24 cellular contexts compared by ENCODE assay signal in the genomic region with DNA sequence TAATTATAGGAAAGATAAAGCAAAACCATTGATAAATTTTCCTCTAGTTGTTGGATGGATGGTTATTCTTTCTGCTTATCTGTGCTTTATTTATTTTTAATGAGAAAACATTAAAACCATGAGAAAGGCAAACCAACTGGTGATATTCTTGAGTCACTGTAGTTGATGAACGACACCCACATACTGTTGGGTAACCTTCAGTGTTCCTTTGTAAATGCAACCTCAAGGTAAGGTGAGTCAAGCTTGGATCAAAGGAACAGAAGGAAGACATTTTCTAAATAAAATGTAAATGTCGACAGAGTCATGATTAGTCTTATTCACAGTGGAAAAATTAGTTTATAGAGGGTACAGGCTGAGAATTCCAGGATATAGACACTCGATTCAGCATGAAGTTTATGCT. TPM values are rescaled to one million over a fixed set of nuclear protein-coding genes. Genes with fewer than 3 reads are reported as not detected.
"Had no signal": no experiment of that assay in that cellular context is flagged by ENCODE, and none has a peak within 500 bp of the region (broad histone marks: within the 10 kb centered on the region; RNA-seq: fewer than 3 reads in every experiment).

No MANE protein-coding gene starts in this region.

- H3K4me3 ChIP-seq: gastroesophageal sphincter, mucosa of descending colon, psoas muscle, spleen, testis, tibial nerve, upper lobe of right lung, vagina had no signal

- ATAC-seq: effector memory CD8-positive, alpha-beta T cell; gastroesophageal sphincter; left lobe of liver; mucosa of descending colon; naive thymus-derived CD8-positive, alpha-beta T cell; psoas muscle; sciatic nerve; stimulated activated naive B cell treated with anti-CD40 and anti-IgM and Interleukin-4, amounts not matched to agents 10 μg/mL and 1 μg/mL and 100 μg/mL, for 72 hours; stimulated activated naive CD8-positive, alpha-beta T cell treated with anti-CD3 and anti-CD28 coated beads, Interleukin-15, amount 100 ng/mL, for 72 hours; upper lobe of right lung had no signal

- H3K27ac ChIP-seq: gastroesophageal sphincter, neutrophil, psoas muscle, spleen, testis, tibial nerve, upper lobe of right lung, vagina had no signal

- H3K4me1 ChIP-seq: gastroesophageal sphincter, psoas muscle, spleen, testis, tibial nerve, upper lobe of right lung, vagina had no signal

- H3K9me3 ChIP-seq: gastroesophageal sphincter, mucosa of descending colon, neutrophil, psoas muscle, spleen, testis, tibial nerve, upper lobe of right lung, vagina had no signal

- DNase-seq: effector memory CD8-positive, alpha-beta T cell; erythroblast; glutamatergic neuron; islet precursor cell; mucosa of descending colon; naive thymus-derived CD8-positive, alpha-beta T cell; psoas muscle; spleen; stimulated activated CD4-positive, alpha-beta T cell treated with anti-CD3 and anti-CD28 coated beads, Interleukin-15, amount 100 ng/mL, for 24 hours; stimulated activated CD4-positive, alpha-beta T cell treated with anti-CD3 and anti-CD28 coated beads, Interleukin-1b, Interleukin-23, amount 100 ng/mL, for 48 hours; stimulated activated CD4-positive, alpha-beta T cell treated with anti-CD3 and anti-CD28 coated beads, Interleukin-4, amount 100 ng/mL, for 24 hours; stimulated activated naive B cell treated with anti-CD40 and anti-IgM and Interleukin-4, amounts not matched to agents 10 μg/mL and 1 μg/mL and 100 μg/mL, for 72 hours; stimulated activated naive CD8-positive, alpha-beta T cell treated with anti-CD3 and anti-CD28 coated beads, Interleukin-15, amount 100 ng/mL, for 72 hours; testis; upper lobe of right lung had no signal

- H3K36me3 ChIP-seq: gastroesophageal sphincter, neutrophil, spleen, tibial nerve, upper lobe of right lung, vagina had no signal

- H3K27me3 ChIP-seq: gastroesophageal sphincter, neutrophil, spleen, testis, tibial nerve, upper lobe of right lung, vagina had no signal

RNA-seq across cellular contexts. Expression of gene ABCB11, which starts 12.7 kb away (rescaled TPM):
- total RNA-seq: osteoblast, skeletal muscle tissue, vagina had no signal
- polyA plus RNA-seq: naive thymus-derived CD8-positive, alpha-beta T cell; neural cell had no signal

RNA-seq across cellular contexts. Expression of gene DHRS9, which starts 51.0 kb away (rescaled TPM):
- total RNA-seq: naive thymus-derived CD8-positive, alpha-beta T cell; osteoblast; vagina had no signal
- polyA plus RNA-seq: naive thymus-derived CD8-positive, alpha-beta T cell; neural cell had no signal
